22 cellular contexts compared by ENCODE assay signal in the genomic region with DNA sequence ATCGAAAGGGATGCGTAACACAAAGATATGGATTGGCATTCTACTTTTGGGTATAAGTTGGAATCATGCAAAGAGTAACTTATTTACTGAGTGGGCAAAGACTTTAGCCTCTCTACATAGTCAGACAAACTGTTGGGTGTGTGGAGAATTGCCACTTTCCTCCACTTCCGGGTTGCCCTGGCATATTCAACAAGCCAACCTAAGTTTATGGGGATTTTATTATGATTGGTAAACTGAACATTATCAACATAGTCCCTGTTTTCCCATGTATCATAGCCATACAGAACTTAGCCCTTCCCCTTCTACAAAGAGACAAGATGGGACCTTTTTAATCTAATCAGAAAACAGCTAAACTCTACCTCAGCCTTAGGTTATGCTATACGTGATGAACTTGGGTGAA.
A peak's percentile ranks its signal among the peaks of the same experiment; 100 is the strongest.
DNase-seq lines count a peak whose midpoint lies in the region; ATAC-seq, FAIRE-seq and TF ChIP-seq lines count a peak whose summit lies in the region.
"Had no signal": no experiment of that assay in that cellular context is flagged by ENCODE, and none has a peak within 500 bp of the region (broad histone marks: within the 10 kb centered on the region; RNA-seq: fewer than 3 reads in every experiment).

No MANE protein-coding gene starts in this region.

- no peak for TF ChIP-seq POLR2A in A549 (IDR thresholded peaks at IDR 0.05; ENCODE audit: low read length)

- TF ChIP-seq EP300 in A549 (IDR thresholded peaks at IDR 0.05): no peak

- no peak overlapping the region for H3K4me2 ChIP-seq in A549
- H3K4me2 ChIP-seq: BLaER1 treated with 17β-estradiol and CSF1 and Interleukin-3, amounts not matched to agents 10 nM and 100 nM had no signal

- FAIRE-seq in A549 (lab: Jason Lieb, UNC) (peak; percentile 56), bronchial epithelial cell (lab: Jason Lieb, UNC) (peak; percentile 66)
- FAIRE-seq: A204.1, D721Med, GM12878, GM12892, GM18507, GM19239 had no signal

- H3K27me3 ChIP-seq in bronchial epithelial cell (ENCODE audit: control insufficient read depth, insufficient read depth, low read length): no peaks in the 10 kb centered on the region

- CTCF ChIA-PET in A549 (lab: Yijun Ruan, JAX): no interaction called here

- ATAC-seq in A549: no peak
- ATAC-seq in mucosa of descending colon: peak; percentile 76
- no peak for ATAC-seq in GM18873 (IDR thresholded peaks at IDR 0.05; ENCODE audit: low FRiP score, unreplicated experiment)
- ATAC-seq: CD8-positive, alpha-beta T cell; GM12878 had no signal

- DNase-seq in A549 (ENCODE audit: low read depth in 1 of 2, low spot score in 1 of 2): no peak
- no peak for DNase-seq in bronchial epithelial cell (ENCODE audit: low read depth)
- DNase-seq in mucosa of descending colon: peak in 1 of 3 donors; percentile 24
- DNase-seq in A172 (ENCODE audit: low spot score): no peak
- DNase-seq: AML-193; Caco-2; Calu3; CD4-positive, alpha-beta T cell; CD8-positive, alpha-beta T cell; DND-41; EL; GDM1 had no signal

- H3K4me1 ChIP-seq in A549 (no peaks in the 10 kb centered on the region), mucosa of descending colon (ENCODE audit: low read depth) (no peaks in the 10 kb centered on the region)
- H3K4me1 ChIP-seq: BLaER1 treated with 17β-estradiol and CSF1 and Interleukin-3, amounts not matched to agents 10 nM and 100 nM; Caco-2 had no signal

- intact Hi-C loops in mucosa of descending colon (cut with DNase I, micrococcal nuclease): no loop called here

- TF ChIP-seq RAD21 in A549 (conservative IDR thresholded peaks at IDR 0.05 in 1 of 2, IDR thresholded peaks at IDR 0.05 in 1 of 2): no peak

- POLR2A ChIA-PET in A549 (lab: Yijun Ruan, JAX): no interaction called here

- TF ChIP-seq CTCF in A549 (IDR thresholded peaks at IDR 0.05) (no peak), bronchial epithelial cell (IDR thresholded peaks at IDR 0.05; ENCODE audit: insufficient read depth, low read length, severe bottlenecking) (no peak), mucosa of descending colon (IDR thresholded peaks at IDR 0.05) (no peak)

- H3K36me3 ChIP-seq in bronchial epithelial cell (ENCODE audit: control insufficient read depth, insufficient read depth, low read length) (no peaks in the 10 kb centered on the region), mucosa of descending colon (ENCODE audit: low read depth) (no peaks in the 10 kb centered on the region)
- H3K36me3 ChIP-seq: BLaER1 treated with 17β-estradiol and CSF1 and Interleukin-3, amounts not matched to agents 10 nM and 100 nM had no signal

- H3K27ac ChIP-seq in A549: no peak overlapping the region
- H3K27ac ChIP-seq: 22Rv1; BLaER1 treated with 17β-estradiol and CSF1 and Interleukin-3, amounts not matched to agents 10 nM and 100 nM; C4-2B had no signal

- H3K9me3 ChIP-seq in A549 (no peaks in the 10 kb centered on the region), mucosa of descending colon (no peaks in the 10 kb centered on the region)
- H3K9me3 ChIP-seq: BLaER1 treated with 17β-estradiol and CSF1 and Interleukin-3, amounts not matched to agents 10 nM and 100 nM; Caco-2 had no signal

- no peak overlapping the region for H3K4me3 ChIP-seq in A549
- H3K4me3 ChIP-seq in bronchial epithelial cell (ENCODE audit: low read depth, low read length): no peak overlapping the region
- no peak overlapping the region for H3K4me3 ChIP-seq in mucosa of descending colon
- H3K4me3 ChIP-seq: BLaER1 treated with 17β-estradiol and CSF1 and Interleukin-3, amounts not matched to agents 10 nM and 100 nM; GM12878 had no signal

- WGBS in A549 (ENCODE audit: missing lambda C conversion rate): 63% methylated on average over 4 of the region's 4 CpGs

TF ChIP-seq in A549, 52 proteins besides CTCF, POLR2A, EP300 and RAD21:
- TF ChIP-seq ESRRA (IDR thresholded peaks at IDR 0.05; ENCODE audit: borderline replicate concordance, low read length) (no peak), USF2 (IDR thresholded peaks at IDR 0.05) (no peak)
